Comparison of ENCODE assay signal across 8 cellular contexts in the genomic region with DNA sequence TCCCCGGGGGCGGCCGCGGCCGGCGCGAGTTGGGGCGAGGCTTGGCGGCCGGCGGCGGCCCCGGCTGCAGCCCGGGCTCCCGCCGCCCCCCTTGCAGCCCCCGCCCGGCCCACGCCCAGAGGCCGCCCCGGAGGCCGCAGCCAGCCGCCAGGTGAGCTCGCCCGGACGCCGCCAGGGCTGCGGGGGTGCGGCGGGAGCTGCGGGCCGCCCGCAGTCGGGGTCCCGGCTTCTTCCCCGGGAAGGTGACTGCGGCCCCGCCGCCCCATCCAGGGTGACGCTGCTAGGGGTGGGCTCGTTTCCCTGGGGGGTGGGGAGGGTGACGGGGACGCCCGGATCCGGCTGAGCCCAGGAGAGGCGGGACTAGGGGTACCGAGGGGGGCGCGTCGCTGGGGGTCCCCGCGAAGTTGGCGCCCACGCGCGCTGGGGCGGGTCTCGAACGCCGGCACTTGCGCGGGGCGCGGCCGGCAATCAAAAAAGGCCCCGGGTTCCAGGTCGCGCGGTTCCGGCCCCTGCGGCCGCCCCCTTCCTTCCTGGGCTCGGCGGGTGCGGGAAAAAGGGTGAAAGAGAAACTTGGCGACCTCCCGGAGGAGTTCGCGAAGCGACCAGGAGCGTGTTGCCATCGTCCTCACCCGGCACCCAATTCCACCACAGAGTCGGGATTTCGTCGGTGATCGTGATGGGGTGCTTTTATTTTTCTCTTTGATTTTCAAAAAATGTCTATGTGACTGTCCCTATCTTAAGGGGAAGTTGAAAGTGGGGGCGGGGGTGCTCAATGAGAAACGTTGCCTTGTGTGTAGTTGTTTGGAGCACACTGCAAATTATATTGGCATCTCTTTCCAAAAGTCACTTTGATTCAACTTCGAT. TPM values are rescaled to one million over a fixed set of nuclear protein-coding genes. Genes with fewer than 3 reads are reported as not detected.
DNase-seq lines count a peak whose midpoint lies in the region; ATAC-seq, FAIRE-seq and TF ChIP-seq lines count a peak whose summit lies in the region.

No MANE protein-coding gene starts in this region.

- H3K9me3 ChIP-seq in neuron (ENCODE audit: low read length) (no peaks in the 10 kb centered on the region), thoracic aorta (no peaks in the 10 kb centered on the region)

- ATAC-seq in HG02571 (IDR thresholded peaks at IDR 0.05; ENCODE audit: unreplicated experiment) (peak; percentile 60), thoracic aorta (ENCODE audit: insufficient number of reproducible peaks, low FRiP score, low read depth) (peak; percentile 57)

- H3K4me3 ChIP-seq in foreskin fibroblast (ENCODE audit: low read depth in 1 of 2, low read length in 2 of 2) (peak overlapping the region; percentile 85 to 89), neuron (ENCODE audit: low read length) (peak overlapping the region; percentile 77), thoracic aorta (peak overlapping the region; percentile 95)

- H3K4me1 ChIP-seq in neuron (ENCODE audit: insufficient read depth, low read length), result peaks cover 20% of the 10 kb centered on the region
- H3K4me1 ChIP-seq in thoracic aorta (ENCODE audit: control insufficient read depth in 1 of 2, low read depth in 2 of 2), result peaks cover 10 to 11% of the 10 kb centered on the region in 2 donors

- TF ChIP-seq CTCF in foreskin fibroblast (IDR thresholded peaks at IDR 0.05; ENCODE audit: low read depth, low read length) (no peak), thoracic aorta (IDR thresholded peaks at IDR 0.05) (no peak)

- H2AFZ ChIP-seq in neuron (ENCODE audit: low read depth, low read length), result peak overlapping the region; percentile 86

- DNase-seq in GM18507 (ENCODE audit: extremely low spot score, insufficient read length, low read depth), result peak; percentile 18
- DNase-seq in NCI-H69 (lab: John Stamatoyannopoulos, UW), result peak; percentile 68
- peak; percentile 6 to 25 for DNase-seq in activated T-helper 1 cell treated with anti-CD3 and anti-CD28 coated beads, Interleukin-2, amount 50 U/mL, for 16 hours (ENCODE audit: low read depth in 1 of 2, low spot score in 1 of 2)
- peak in 1 of 2 donors; percentile 53 for DNase-seq in foreskin fibroblast
- DNase-seq in thoracic aorta (ENCODE audit: low spot score), result no peak
- DNase-seq in NCI-H1694 (lab: John Stamatoyannopoulos, UW), result no peak

- no peak for FAIRE-seq in GM18507 (lab: Jason Lieb, UNC)

- peak overlapping the region; percentile 69 to 78 for H3K27ac ChIP-seq in thoracic aorta

- peaks cover 6% of the 10 kb centered on the region for H3K36me3 ChIP-seq in neuron (ENCODE audit: insufficient read depth, low read length)
- H3K36me3 ChIP-seq in thoracic aorta, result no peaks in the 10 kb centered on the region

- H3K27me3 ChIP-seq in neuron (ENCODE audit: insufficient read depth, low read length) (no peaks in the 10 kb centered on the region), thoracic aorta (replicated peaks; ENCODE audit: insufficient read depth) (no peaks in the 10 kb centered on the region)

RNA-seq across cellular contexts. Expression of gene ATXN7, which starts 0.6 kb away (rescaled TPM):
- 10 to 100 TPM; 32.5 to 38.4 TPM for total RNA-seq in thoracic aorta

RNA-seq across cellular contexts. Expression of gene THOC7, which starts 0.6 kb away (rescaled TPM):
- total RNA-seq in thoracic aorta, result 10 to 100 TPM; 38.0 to 68.9 TPM

RNA-seq across cellular contexts. Expression of gene C3orf49, which starts 45.1 kb away (rescaled TPM):
- total RNA-seq in thoracic aorta, result not detected

RNA-seq across cellular contexts. Expression of gene SCAANT1, which starts 47.9 kb away (rescaled TPM):
- not detected for total RNA-seq in thoracic aorta

Comparison
In these comparisons a context has a peak if more than half of its experiments do, and no peak if none do; other contexts are left out.
1. DNase-seq: peak in GM18507 (single experiment), NCI-H69 (single experiment) and activated T-helper 1 cell treated with anti-CD3 and anti-CD28 coated beads, Interleukin-2, amount 50 U/mL, for 16 hours (2 of 2); none in thoracic aorta (single experiment) and NCI-H1694 (single experiment).
2. Peak in every context shown above with its lines, with median percentiles within 50 percentile points of each other: H3K4me3 ChIP-seq.